Comparison of ENCODE assay signal across 15 cellular contexts in genomic region chr3:122283796-122284445, GRCh38. TPM values are rescaled to one million over a fixed set of nuclear protein-coding genes. Genes with fewer than 3 reads are reported as not detected.
DNase-seq lines count a peak whose midpoint lies in the region; TF ChIP-seq lines count a peak whose summit lies in the region.
"Had no signal": no experiment of that assay in that cellular context is flagged by ENCODE, and none has a peak within 500 bp of the region (broad histone marks: within the 10 kb centered on the region; RNA-seq: fewer than 3 reads in every experiment).

No MANE protein-coding gene starts in this region.

- in situ Hi-C loops in KBM-7 (cut with MboI; ENCODE audit: low pct_unique_long_range_greater_than_20kb, low sequenced_read_pairs) = no loop called here

- peaks cover 24% of the 10 kb centered on the region for H3K27me3 Mint-ChIP-seq in neural crest cell (ENCODE audit: low read depth)

- H3K27ac Mint-ChIP-seq in neural crest cell (ENCODE audit: unreplicated experiment) = peak overlapping the region; percentile 5

- no peak for TF ChIP-seq CTCF in neural crest cell (conservative IDR thresholded peaks at IDR 0.05)

- no peaks in the 10 kb centered on the region for H3K4me1 Mint-ChIP-seq in neural crest cell

- no peaks in the 10 kb centered on the region for H3K36me3 Mint-ChIP-seq in neural crest cell (ENCODE audit: low read depth)
- H3K36me3 Mint-ChIP-seq: CD4-positive, alpha-beta memory T cell had no signal

- H3K4me3 Mint-ChIP-seq in neural crest cell = no peak overlapping the region
- H3K4me3 Mint-ChIP-seq: CD4-positive, alpha-beta memory T cell had no signal

- no peaks in the 10 kb centered on the region for H3K9me3 Mint-ChIP-seq in neural crest cell
- H3K9me3 Mint-ChIP-seq: CD4-positive, alpha-beta memory T cell had no signal

- DNase-seq in DMS53 (lab: John Stamatoyannopoulos, UW) (peak; percentile 18), DMS53 treated with DMSO at 0.1 percent for 48 hours (lab: John Stamatoyannopoulos, UW; ENCODE audit: unreplicated experiment) (no peak), HT1080 (ENCODE audit: low read depth) (peak; percentile 15), NCI-H69 (lab: John Stamatoyannopoulos, UW) (peak; percentile 3), neural crest cell (ENCODE audit: low read depth, low spot score) (no peak), KBM-7 (no peak), epidermal melanocyte (ENCODE audit: insufficient read length, low spot score) (no peak)
- DNase-seq in activated T-cell treated with anti-CD3 and anti-CD28 coated beads, Interleukin-2, amount 50 U/mL, for 48 hours = no peak
- DNase-seq: 8988T; BE2C; CD4-positive, alpha-beta memory T cell; DMS79; EL; HCEC 1CT; KG1 had no signal

RNA-seq across cellular contexts. Expression of gene CSTA, which starts 41.1 kb away (rescaled TPM):
- 0.34 and 1.7 TPM in 2 replicates for total RNA-seq in HT1080 (2014; rRNA removed; shearing (Covaris generic))
- 3.2 and 3.3 TPM in 2 replicates for polyA plus RNA-seq in HT1080 (2015; cell fraction: cytosol; rRNA removed)
- 1.6 and 1.7 TPM in 2 replicates for polyA plus RNA-seq in HT1080 (2015; cell fraction: nucleus; rRNA removed)
- total RNA-seq in neural crest cell = not detected in 2 replicates
- polyA plus RNA-seq: CD4-positive, alpha-beta memory T cell had no signal

Comparison
In these comparisons a context has a peak if more than half of its experiments do, and no peak if none do; other contexts are left out.
1. DNase-seq: peak in DMS53 (single experiment), HT1080 (single experiment) and NCI-H69 (single experiment); none in DMS53 treated with DMSO at 0.1 percent for 48 hours (single experiment), neural crest cell (single experiment), KBM-7 (single experiment), activated T-cell treated with anti-CD3 and anti-CD28 coated beads, Interleukin-2, amount 50 U/mL, for 48 hours (0 of 2) and epidermal melanocyte (single experiment).